18 cellular contexts compared by ENCODE assay signal in the genomic region with DNA sequence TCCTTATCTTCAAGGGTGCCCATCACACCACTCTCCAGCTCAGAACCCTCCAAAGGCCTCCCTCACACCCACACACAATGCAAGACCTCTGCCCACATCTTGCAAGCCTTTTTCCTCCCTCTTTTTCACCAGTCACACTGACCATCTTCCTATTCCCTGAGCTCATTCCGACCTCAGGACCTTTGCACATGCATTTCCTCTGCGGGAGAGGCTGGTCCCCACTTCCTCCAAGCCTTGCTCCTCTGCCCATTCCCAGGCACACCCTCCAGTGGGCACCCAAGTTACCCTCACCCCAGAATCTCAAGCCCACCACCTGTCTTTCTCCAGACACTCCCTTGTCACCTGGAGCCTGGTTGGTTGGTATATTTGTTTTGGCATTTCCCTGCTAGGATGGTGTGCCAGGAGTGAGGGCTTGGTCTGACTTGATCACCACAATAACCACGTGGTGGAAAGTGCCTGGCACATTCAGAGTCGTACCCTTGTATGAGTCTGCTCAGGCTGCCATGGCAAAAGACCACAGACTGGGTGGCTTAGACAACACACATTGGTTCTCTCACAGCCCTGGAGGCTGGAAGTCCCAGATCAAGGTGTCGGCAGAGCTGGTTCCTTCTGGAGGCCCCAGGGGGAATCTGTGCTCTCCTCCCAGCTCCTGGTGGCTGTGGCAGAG. TPM values are rescaled to one million over a fixed set of nuclear protein-coding genes. Genes with fewer than 3 reads are reported as not detected.
A peak's percentile ranks its signal among the peaks of the same experiment; 100 is the strongest.
DNase-seq lines count a peak whose midpoint lies in the region; ATAC-seq and TF ChIP-seq lines count a peak whose summit lies in the region.
"Had no signal": no experiment of that assay in that cellular context is flagged by ENCODE, and none has a peak within 500 bp of the region (broad histone marks: within the 10 kb centered on the region; RNA-seq: fewer than 3 reads in every experiment).

No MANE protein-coding gene starts in this region.

- CTCF ChIA-PET in CD4-positive, alpha-beta T cell (lab: Charles Lee), result interaction anchor here (1.4 kb wide), 1 partner anchor 92 kb away, joined by 5 read pairs; no protein-coding TSS in a partner anchor
- CTCF ChIA-PET in Caco-2 (lab: Charles Lee), result interaction anchor here (0.6 kb wide), 1 partner anchor 206 kb away, joined by 10 read pairs; no protein-coding TSS in a partner anchor

- H3K4me3 Mint-ChIP-seq in CD4-positive, alpha-beta T cell, result no peak overlapping the region
- H3K4me3 Mint-ChIP-seq in activated T-helper 1 cell treated with anti-CD3 and anti-CD28 coated beads, Interleukin-12 subunit alpha, Interleukin-12 subunit beta, Interleukin-2, Interleukin-4 antibody, amounts not matched to agents 30 ng/mL and 10 ng/mL and 1 ng/mL, durations not matched to agents 14 hours and 24 hours and 36 hours, result no peak overlapping the region
- H3K4me3 Mint-ChIP-seq in Caco-2 (ENCODE audit: unreplicated experiment), result no peak overlapping the region
- H3K4me3 Mint-ChIP-seq: HFFc6 had no signal

- POLR2A ChIA-PET in CD4-positive, alpha-beta T cell (lab: Charles Lee), result interaction anchor here (1.4 to 6.6 kb wide), 3 partner anchors 13 to 92 kb away, joined by 3 to 71 read pairs (median 4); a partner anchor contains a TSS
- POLR2A ChIA-PET in Caco-2 (lab: Charles Lee), result no interaction called here

- peaks cover 72% of the 10 kb centered on the region for H3K36me3 Mint-ChIP-seq in CD4-positive, alpha-beta T cell (ENCODE audit: low read depth)
- H3K36me3 Mint-ChIP-seq in activated T-helper 1 cell treated with anti-CD3 and anti-CD28 coated beads, Interleukin-12 subunit alpha, Interleukin-12 subunit beta, Interleukin-2, Interleukin-4 antibody, amounts not matched to agents 30 ng/mL and 10 ng/mL and 1 ng/mL, durations not matched to agents 14 hours and 24 hours and 36 hours (ENCODE audit: low read depth), result peaks cover 28% of the 10 kb centered on the region
- no peaks in the 10 kb centered on the region for H3K36me3 Mint-ChIP-seq in Caco-2 (ENCODE audit: insufficient read depth, unreplicated experiment)

- H4K20me1 ChIP-seq in DND-41 (ENCODE audit: insufficient read depth, low read length), result peaks cover 20% of the 10 kb centered on the region; the same call in 1 of the 2 replicates

- H3K27me3 Mint-ChIP-seq in CD4-positive, alpha-beta T cell, result no peaks in the 10 kb centered on the region
- H3K27me3 Mint-ChIP-seq in activated T-helper 1 cell treated with anti-CD3 and anti-CD28 coated beads, Interleukin-12 subunit alpha, Interleukin-12 subunit beta, Interleukin-2, Interleukin-4 antibody, amounts not matched to agents 30 ng/mL and 10 ng/mL and 1 ng/mL, durations not matched to agents 14 hours and 24 hours and 36 hours (ENCODE audit: insufficient read depth), result no peaks in the 10 kb centered on the region
- H3K27me3 Mint-ChIP-seq in Caco-2 (ENCODE audit: insufficient read depth, unreplicated experiment), result no peaks in the 10 kb centered on the region

- no peak overlapping the region for H3K4me3 ChIP-seq in DND-41 (ENCODE audit: low read depth in 1 of 2, low read length in 2 of 2)
- no peak overlapping the region for H3K4me3 ChIP-seq in Caco-2 (ENCODE audit: low read depth, low read length)
- H3K4me3 ChIP-seq in effector memory CD4-positive, alpha-beta T cell (ENCODE audit: insufficient read depth, low read depth, low read length, poor library complexity, severe bottlenecking), result no peak overlapping the region
- H3K4me3 ChIP-seq: cardiac muscle cell, ovary, SK-N-MC, upper lobe of left lung had no signal

- H3K4me1 Mint-ChIP-seq in CD4-positive, alpha-beta T cell (ENCODE audit: low read depth), result peaks cover 43% of the 10 kb centered on the region
- H3K4me1 Mint-ChIP-seq in activated T-helper 1 cell treated with anti-CD3 and anti-CD28 coated beads, Interleukin-12 subunit alpha, Interleukin-12 subunit beta, Interleukin-2, Interleukin-4 antibody, amounts not matched to agents 30 ng/mL and 10 ng/mL and 1 ng/mL, durations not matched to agents 14 hours and 24 hours and 36 hours (ENCODE audit: low read depth), result peaks cover 33% of the 10 kb centered on the region
- H3K4me1 Mint-ChIP-seq in Caco-2 (ENCODE audit: low read depth, unreplicated experiment), result no peaks in the 10 kb centered on the region

- intact Hi-C loops in CD4-positive, alpha-beta T cell (cut with DNase I, micrococcal nuclease), result loop anchor here (1.0 to 10.0 kb wide), 4 partner anchors 32 to 93 kb away; no protein-coding TSS in a partner anchor
- intact Hi-C loops in activated T-helper 1 cell treated with anti-CD3 and anti-CD28 coated beads, Interleukin-12 subunit alpha, Interleukin-12 subunit beta, Interleukin-2, Interleukin-4 antibody, amounts not matched to agents 30 ng/mL and 10 ng/mL and 1 ng/mL, durations not matched to agents 14 hours and 24 hours and 36 hours (cut with micrococcal nuclease), result loop anchor here (1.0 kb wide), 1 partner anchor 92 kb away; no protein-coding TSS in a partner anchor
- intact Hi-C loops in Caco-2 (cut with micrococcal nuclease; ENCODE audit: unreplicated experiment), result no loop called here

- peak overlapping the region; percentile 62 for H3K27ac Mint-ChIP-seq in CD4-positive, alpha-beta T cell
- peak overlapping the region; percentile 29 for H3K27ac Mint-ChIP-seq in activated T-helper 1 cell treated with anti-CD3 and anti-CD28 coated beads, Interleukin-12 subunit alpha, Interleukin-12 subunit beta, Interleukin-2, Interleukin-4 antibody, amounts not matched to agents 30 ng/mL and 10 ng/mL and 1 ng/mL, durations not matched to agents 14 hours and 24 hours and 36 hours
- H3K27ac Mint-ChIP-seq in Caco-2 (ENCODE audit: unreplicated experiment), result no peak overlapping the region
- H3K27ac Mint-ChIP-seq: HFFc6 had no signal

- peaks cover 48% of the 10 kb centered on the region for H3K36me3 ChIP-seq in DND-41 (ENCODE audit: insufficient read depth, low read length)
- H3K36me3 ChIP-seq in Caco-2 (ENCODE audit: control insufficient read depth, insufficient read depth, low read length), result no peaks in the 10 kb centered on the region
- H3K36me3 ChIP-seq in effector memory CD4-positive, alpha-beta T cell (ENCODE audit: control insufficient read depth, insufficient read depth, low read length), result peaks cover 45% of the 10 kb centered on the region
- H3K36me3 ChIP-seq: BE2C, cardiac muscle cell, ovary had no signal

- no peak overlapping the region for H3K9ac ChIP-seq in DND-41 (ENCODE audit: low read depth, low read length)

- H2AFZ ChIP-seq in DND-41 (ENCODE audit: low read depth, low read length), result no peak overlapping the region

- no peak for DNase-seq in CD4-positive, alpha-beta T cell
- DNase-seq in DND-41 (peak; percentile 23), islet precursor cell (peak; percentile 41), Caco-2 (no peak), middle frontal gyrus (ENCODE audit: extremely low spot score, low spot score) (no peak), HPDE6-E6E7 (ENCODE audit: extremely low spot score) (no peak)
- DNase-seq in activated T-helper 1 cell treated with anti-CD3 and anti-CD28 coated beads, Interleukin-12 subunit alpha, Interleukin-12 subunit beta, Interleukin-2, Interleukin-4 antibody, amounts not matched to agents 30 ng/mL and 10 ng/mL and 1 ng/mL, durations not matched to agents 14 hours and 24 hours and 36 hours (ENCODE audit: low spot score), result no peak
- DNase-seq in effector memory CD4-positive, alpha-beta T cell, result no peak
- DNase-seq: activated CD8-positive, alpha-beta memory T cell treated with anti-CD3 and anti-CD28 coated beads for 24 hours; BE2C; HFFc6; MM.1S; NCI-H187 treated with DMSO at 0.1 percent for 48 hours; ovary had no signal

- no peak for TF ChIP-seq CTCF in CD4-positive, alpha-beta T cell (IDR thresholded peaks at IDR 0.05)
- TF ChIP-seq CTCF in DND-41 (IDR thresholded peaks at IDR 0.05; ENCODE audit: borderline replicate concordance, extremely low read depth, low read length, poor library complexity, severe bottlenecking) (no peak), Caco-2 (IDR thresholded peaks at IDR 0.05; ENCODE audit: insufficient read depth in 1 of 2, low read depth in 1 of 2, low read length in 1 of 2, severe bottlenecking in 1 of 2, unreplicated experiment in 1 of 2) (no peak)

- H3K4me1 ChIP-seq in DND-41 (ENCODE audit: insufficient read depth, low read length), result peaks cover 46% of the 10 kb centered on the region
- H3K4me1 ChIP-seq in Caco-2, result no peaks in the 10 kb centered on the region
- H3K4me1 ChIP-seq in effector memory CD4-positive, alpha-beta T cell (ENCODE audit: control insufficient read depth, insufficient read depth, low read length, poor library complexity, severe bottlenecking), result peaks cover 6% of the 10 kb centered on the region
- H3K4me1 ChIP-seq: BE2C had no signal

- ATAC-seq in CD4-positive, alpha-beta T cell (ENCODE audit: poor library complexity), result no peak
- ATAC-seq in DND-41 (ENCODE audit: insufficient read depth, low read depth), result peak; percentile 37; the same call in 1 of the 3 replicates

- H3K27me3 ChIP-seq in CD4-positive, alpha-beta T cell (ENCODE audit: control insufficient read depth, insufficient read depth, low read length), result no peaks in the 10 kb centered on the region
- H3K27me3 ChIP-seq in DND-41 (ENCODE audit: insufficient read depth, low read length, poor library complexity) (no peaks in the 10 kb centered on the region), Caco-2 (replicated peaks; ENCODE audit: control insufficient read depth, insufficient read depth, low read length) (no peaks in the 10 kb centered on the region)
- H3K27me3 ChIP-seq in effector memory CD4-positive, alpha-beta T cell (replicated peaks; ENCODE audit: control insufficient read depth, insufficient read depth, low read length, poor library complexity, severe bottlenecking), result no peaks in the 10 kb centered on the region
- H3K27me3 ChIP-seq: BE2C, ovary, upper lobe of left lung had no signal

- no peaks in the 10 kb centered on the region for H3K9me3 ChIP-seq in CD4-positive, alpha-beta T cell (ENCODE audit: control insufficient read depth, low read length)
- H3K9me3 ChIP-seq in DND-41 (ENCODE audit: insufficient read depth, low read length, severe bottlenecking) (no peaks in the 10 kb centered on the region), Caco-2 (no peaks in the 10 kb centered on the region)
- H3K9me3 ChIP-seq in effector memory CD4-positive, alpha-beta T cell (ENCODE audit: control insufficient read depth, low read length), result no peaks in the 10 kb centered on the region
- H3K9me3 ChIP-seq: BE2C, ovary, upper lobe of left lung had no signal

- H3K27ac ChIP-seq in CD4-positive, alpha-beta T cell (ENCODE audit: low read depth, low read length), result no peak overlapping the region
- no peak overlapping the region for H3K27ac ChIP-seq in DND-41 (ENCODE audit: low read length)
- no peak overlapping the region for H3K27ac ChIP-seq in effector memory CD4-positive, alpha-beta T cell (ENCODE audit: insufficient read depth, low read length, poor library complexity, severe bottlenecking)
- H3K27ac ChIP-seq: cardiac muscle cell, ovary, SK-N-MC, upper lobe of left lung had no signal

- BruUV-seq in Caco-2 (replicated peaks; lab: Mats Ljungman, UMichigan), result no TSS peak

- H3K79me2 ChIP-seq in DND-41 (ENCODE audit: insufficient read depth, low read length), result peaks cover 60% of the 10 kb centered on the region

- H3K9me3 Mint-ChIP-seq in CD4-positive, alpha-beta T cell, result no peaks in the 10 kb centered on the region
- no peaks in the 10 kb centered on the region for H3K9me3 Mint-ChIP-seq in activated T-helper 1 cell treated with anti-CD3 and anti-CD28 coated beads, Interleukin-12 subunit alpha, Interleukin-12 subunit beta, Interleukin-2, Interleukin-4 antibody, amounts not matched to agents 30 ng/mL and 10 ng/mL and 1 ng/mL, durations not matched to agents 14 hours and 24 hours and 36 hours
- peaks cover 9% of the 10 kb centered on the region for H3K9me3 Mint-ChIP-seq in Caco-2 (ENCODE audit: unreplicated experiment)

- no peak overlapping the region for H3K4me2 ChIP-seq in DND-41 (ENCODE audit: insufficient read depth, low read length)

RNA-seq across cellular contexts. Expression of a gene that starts 13.2 kb away (rescaled TPM):
- total RNA-seq in CD4-positive, alpha-beta T cell, result 10 to 100 TPM; 77.8 to 87.1 TPM
- 8.2 and 9.4 TPM in 2 replicates for total RNA-seq in activated T-helper 1 cell treated with anti-CD3 and anti-CD28 coated beads, Interleukin-12 subunit alpha, Interleukin-12 subunit beta, Interleukin-2, Interleukin-4 antibody, amounts not matched to agents 30 ng/mL and 10 ng/mL and 1 ng/mL, durations not matched to agents 14 hours and 24 hours and 36 hours
- 0.63 and 0.84 TPM in 2 replicates for total RNA-seq in Caco-2 (2022)

RNA-seq across cellular contexts. Expression of a gene that starts 51.0 kb away (rescaled TPM):
- total RNA-seq in CD4-positive, alpha-beta T cell, result 10 to 100 TPM; 82.3 to 86.3 TPM
- 89.4 and 92.8 TPM in 2 replicates for total RNA-seq in activated T-helper 1 cell treated with anti-CD3 and anti-CD28 coated beads, Interleukin-12 subunit alpha, Interleukin-12 subunit beta, Interleukin-2, Interleukin-4 antibody, amounts not matched to agents 30 ng/mL and 10 ng/mL and 1 ng/mL, durations not matched to agents 14 hours and 24 hours and 36 hours
- total RNA-seq in Caco-2 (2022), result 16.3 and 18.9 TPM in 2 replicates
- total RNA-seq: cardiac muscle cell had no signal

RNA-seq across cellular contexts. Expression of a gene that starts 58.4 kb away (rescaled TPM):
- not detected for total RNA-seq in CD4-positive, alpha-beta T cell
- total RNA-seq in activated T-helper 1 cell treated with anti-CD3 and anti-CD28 coated beads, Interleukin-12 subunit alpha, Interleukin-12 subunit beta, Interleukin-2, Interleukin-4 antibody, amounts not matched to agents 30 ng/mL and 10 ng/mL and 1 ng/mL, durations not matched to agents 14 hours and 24 hours and 36 hours, result not detected in 2 replicates
- 59.5 and 59.7 TPM in 2 replicates for total RNA-seq in Caco-2 (2022)
- total RNA-seq: cardiac muscle cell, HFFc6, NCI-H460 had no signal

Comparison
In these comparisons a context has a peak if more than half of its experiments do, and no peak if none do; other contexts are left out.
1. DNase-seq: peak in DND-41 (single experiment) and islet precursor cell (single experiment); none in CD4-positive, alpha-beta T cell (0 of 10), activated T-helper 1 cell treated with anti-CD3 and anti-CD28 coated beads, Interleukin-12 subunit alpha, Interleukin-12 subunit beta, Interleukin-2, Interleukin-4 antibody, amounts not matched to agents 30 ng/mL and 10 ng/mL and 1 ng/mL, durations not matched to agents 14 hours and 24 hours and 36 hours (single experiment), Caco-2 (0 of 2), middle frontal gyrus (single experiment), HPDE6-E6E7 (single experiment) and effector memory CD4-positive, alpha-beta T cell (0 of 3).
2. RNA of a gene that starts 58.4 kb away (total RNA-seq): 59.5 to 59.7 TPM in Caco-2; not detected in CD4-positive, alpha-beta T cell and not detected in activated T-helper 1 cell treated with anti-CD3 and anti-CD28 coated beads, Interleukin-12 subunit alpha, Interleukin-12 subunit beta, Interleukin-2, Interleukin-4 antibody, amounts not matched to agents 30 ng/mL and 10 ng/mL and 1 ng/mL, durations not matched to agents 14 hours and 24 hours and 36 hours; every median in the first group is over 10 times any median in the second.